Comparison of ENCODE assay signal across 1 cellular context in genomic region chr5:110371725-110372041, GRCh38.
TF ChIP-seq lines count a peak whose summit lies in the region.

No MANE protein-coding gene starts in this region.

TF ChIP-seq in SK-N-SH treated with all-trans-retinoic acid at 6 μM for 48 hours, 23 proteins besides CTCF, POLR2A, EP300 and RAD21 (continued from another document):
- TF ChIP-seq, protein P1, sequence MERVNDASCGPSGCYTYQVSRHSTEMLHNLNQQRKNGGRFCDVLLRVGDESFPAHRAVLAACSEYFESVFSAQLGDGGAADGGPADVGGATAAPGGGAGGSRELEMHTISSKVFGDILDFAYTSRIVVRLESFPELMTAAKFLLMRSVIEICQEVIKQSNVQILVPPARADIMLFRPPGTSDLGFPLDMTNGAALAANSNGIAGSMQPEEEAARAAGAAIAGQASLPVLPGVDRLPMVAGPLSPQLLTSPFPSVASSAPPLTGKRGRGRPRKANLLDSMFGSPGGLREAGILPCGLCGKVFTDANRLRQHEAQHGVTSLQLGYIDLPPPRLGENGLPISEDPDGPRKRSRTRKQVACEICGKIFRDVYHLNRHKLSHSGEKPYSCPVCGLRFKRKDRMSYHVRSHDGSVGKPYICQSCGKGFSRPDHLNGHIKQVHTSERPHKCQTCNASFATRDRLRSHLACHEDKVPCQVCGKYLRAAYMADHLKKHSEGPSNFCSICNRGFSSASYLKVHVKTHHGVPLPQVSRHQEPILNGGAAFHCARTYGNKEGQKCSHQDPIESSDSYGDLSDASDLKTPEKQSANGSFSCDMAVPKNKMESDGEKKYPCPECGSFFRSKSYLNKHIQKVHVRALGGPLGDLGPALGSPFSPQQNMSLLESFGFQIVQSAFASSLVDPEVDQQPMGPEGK (CRISPR knock-in tag; IDR thresholded peaks at IDR 0.05; ENCODE audit: borderline replicate concordance): no peak
- TF ChIP-seq ZNF8 (CRISPR knock-in tag; IDR thresholded peaks at IDR 0.05): no peak
- TF ChIP-seq RARB (CRISPR knock-in tag; IDR thresholded peaks at IDR 0.05): no peak
- no peak for TF ChIP-seq TOX (CRISPR knock-in tag; IDR thresholded peaks at IDR 0.05; ENCODE audit: borderline replicate concordance)
- no peak for TF ChIP-seq ZFP3 (CRISPR knock-in tag; IDR thresholded peaks at IDR 0.05)
- TF ChIP-seq ZFP30 (CRISPR knock-in tag; IDR thresholded peaks at IDR 0.05): no peak
TF ChIP-seq in SK-N-SH treated with all-trans-retinoic acid at 6 μM for 48 hours: peak in this region for 0.
